ENCODE assay signal across 30 cellular contexts in the genomic region with DNA sequence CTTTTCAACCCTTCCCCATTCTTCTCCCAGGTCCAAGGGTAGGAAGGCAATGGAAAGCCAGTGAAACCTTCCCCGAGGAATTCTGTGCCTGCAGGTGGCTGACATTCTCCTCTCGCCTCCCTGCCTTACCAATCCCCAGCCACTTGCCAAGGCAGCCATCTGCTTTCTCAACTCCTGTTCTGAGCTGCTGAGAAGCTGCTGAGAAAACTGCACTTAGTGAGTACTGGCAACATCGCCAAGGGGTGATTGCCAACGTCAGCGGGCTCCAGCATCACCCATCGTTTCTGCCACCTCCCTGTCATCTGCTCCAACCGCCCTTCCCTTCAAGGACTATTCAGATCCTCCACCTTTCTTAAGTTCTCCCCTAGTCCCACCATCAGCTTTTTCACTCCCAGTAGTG.
DNase-seq lines count a peak whose midpoint lies in the region; ATAC-seq, FAIRE-seq and TF ChIP-seq lines count a peak whose summit lies in the region.
"Had no signal": no experiment of that assay in that cellular context is flagged by ENCODE, and none has a peak within 500 bp of the region (broad histone marks: within the 10 kb centered on the region; RNA-seq: fewer than 3 reads in every experiment).

No MANE protein-coding gene starts in this region.

- H3K27me3 ChIP-seq in IMR-90 (ENCODE audit: control insufficient read depth, insufficient read depth, low read length): peaks cover 33% of the 10 kb centered on the region
- H3K27me3 ChIP-seq in H1 (replicated peaks in 1 of 4; ENCODE audit: control insufficient read depth in 3 of 4, extremely low read depth in 1 of 4, insufficient read depth in 3 of 4, low read length in 3 of 4): no peaks in the 10 kb centered on the region; a peak in 1 of 7 replicates
- H3K27me3 ChIP-seq in spleen (replicated peaks in 1 of 7): peaks cover 0 to 55% (median 0%) of the 10 kb centered on the region in 7 donors
- H3K27me3 ChIP-seq in GM23338 (ENCODE audit: insufficient read depth): no peaks in the 10 kb centered on the region

- no peak overlapping the region for H3K4me3 ChIP-seq in IMR-90 (ENCODE audit: insufficient read depth, low read depth, low read length)
- H3K4me3 ChIP-seq in H1 (ENCODE audit: extremely low read depth in 1 of 4, insufficient read depth in 2 of 4, low read depth in 3 of 4, low read length in 4 of 4): no peak overlapping the region
- H3K4me3 ChIP-seq in spleen: no peak overlapping the region
- no peak overlapping the region for H3K4me3 ChIP-seq in GM23338
- H3K4me3 ChIP-seq: SK-N-MC had no signal

- dilution Hi-C loops in IMR-90 (cut with HindIII; ENCODE audit: low sequenced_read_pairs, unreplicated experiment): no loop called here

- no peaks in the 10 kb centered on the region; the same call in 2 of the 3 replicates for H3K9me3 Mint-ChIP-seq in GM23338
- H3K9me3 Mint-ChIP-seq in T-helper 2 cell treated with Interferon-gamma antibody and Interleukin-4, amounts not matched to agents 5 μg/mL and 100 μg/mL, for 36 hours: no peaks in the 10 kb centered on the region
- H3K9me3 Mint-ChIP-seq: CD8-positive, alpha-beta T cell; HFFc6 had no signal

- H2BK20ac ChIP-seq in IMR-90 (ENCODE audit: low read depth, low read length) (no peak overlapping the region), H1 (ENCODE audit: low read length) (no peak overlapping the region)

- H3K14ac ChIP-seq in IMR-90 (replicated peaks; ENCODE audit: low read depth, low read length) (no peak overlapping the region), H1 (ENCODE audit: insufficient read length) (no peak overlapping the region)

- peaks cover 11% of the 10 kb centered on the region for H3K27me3 Mint-ChIP-seq in GM23338 (ENCODE audit: insufficient read depth, low read depth, poor library complexity)
- H3K27me3 Mint-ChIP-seq in T-helper 2 cell treated with Interferon-gamma antibody and Interleukin-4, amounts not matched to agents 5 μg/mL and 100 μg/mL, for 36 hours (ENCODE audit: low read depth): peaks cover 5% of the 10 kb centered on the region

- H3K4ac ChIP-seq in IMR-90 (ENCODE audit: low read depth, low read length) (no peak overlapping the region), H1 (replicated peaks; ENCODE audit: insufficient read length, low read depth, low read length) (no peak overlapping the region)

- H2BK120ac ChIP-seq in IMR-90 (ENCODE audit: low read depth, low read length): no peak overlapping the region
- no peak overlapping the region for H2BK120ac ChIP-seq in H1 (replicated peaks; ENCODE audit: low read depth, low read length)

- intact Hi-C loops in IMR-90 (cut with micrococcal nuclease): loop anchor here (5.0 kb wide), 1 partner anchor 95 kb away; no protein-coding TSS in a partner anchor
- intact Hi-C loops in spleen (cut with DNase I; ENCODE audit: low total_unique reads): no loop called here

- 90% methylated on average over 2 of the region's 7 CpGs; no CpG with 5 or more reads in 1 of the 2 experiments for WGBS in IMR-90 (ENCODE audit: extremely low coverage in 2 of 2, insufficient read length in 1 of 2), 2 experiments
- WGBS in H1 (ENCODE audit: extremely low coverage in 1 of 2, insufficient coverage in 1 of 2, insufficient read length in 1 of 2, insufficient replicate concordance in 2 of 2, low coverage in 1 of 2, low lambda C conversion rate in 2 of 2, missing lambda C conversion rate in 1 of 2), 2 experiments: 83% methylated on average over 7 of the region's 7 CpGs; no CpG with 5 or more reads in 1 of the 2 experiments
- 72 to 87% (median 79%) methylated on average over 7 of the region's 7 CpGs for WGBS in spleen, 5 donors

- FAIRE-seq in H1 (lab: Jason Lieb, UNC): no peak
- FAIRE-seq: GM19239, HepG2 had no signal

- H3K27ac ChIP-seq in IMR-90 (ENCODE audit: insufficient read depth, low read length) (no peak overlapping the region), H1 (ENCODE audit: low read depth, low read length) (no peak overlapping the region), spleen (no peak overlapping the region), GM23338 (ENCODE audit: low read depth) (no peak overlapping the region)
- H3K27ac ChIP-seq: RWPE1, SK-N-MC had no signal

- no peak overlapping the region for H3K4me3 Mint-ChIP-seq in GM23338
- no peak overlapping the region for H3K4me3 Mint-ChIP-seq in T-helper 2 cell treated with Interferon-gamma antibody and Interleukin-4, amounts not matched to agents 5 μg/mL and 100 μg/mL, for 36 hours
- H3K4me3 Mint-ChIP-seq: CD8-positive, alpha-beta T cell; H9; HFFc6 had no signal

- H3K79me1 ChIP-seq in IMR-90 (ENCODE audit: low read depth in 1 of 2, low read length in 2 of 2) (no peaks in the 10 kb centered on the region), H1 (ENCODE audit: low read depth, low read length) (no peaks in the 10 kb centered on the region)

- no TSS peak for BruUV-seq in IMR-90 (replicated peaks; lab: Mats Ljungman, UMichigan)

- in situ Hi-C loops in IMR-90 (cut with MboI; ENCODE audit: low sequenced_read_pairs): no loop called here

- H3K9ac ChIP-seq in IMR-90 (ENCODE audit: low read depth, low read length) (no peak overlapping the region), H1 (replicated peaks in 1 of 4; ENCODE audit: extremely low read depth in 1 of 4, low read depth in 3 of 4, low read length in 3 of 4) (no peak overlapping the region)

- ATAC-seq in IMR-90 (ENCODE audit: low read depth) (no peak), GM19455 (IDR thresholded peaks at IDR 0.05; ENCODE audit: unreplicated experiment) (no peak), GM23338 (no peak)
- ATAC-seq: CD8-positive, alpha-beta T cell had no signal

- H2BK15ac ChIP-seq in IMR-90 (ENCODE audit: low read depth, low read length): no peak overlapping the region
- H2BK15ac ChIP-seq in H1 (ENCODE audit: low read length): no peak overlapping the region

- TF ChIP-seq EP300 in H1 (IDR thresholded peaks at IDR 0.05; ENCODE audit: borderline replicate concordance in 1 of 2, low read depth in 2 of 2, low read length in 2 of 2): no peak

- TF ChIP-seq POLR2A in IMR-90 (IDR thresholded peaks at IDR 0.05; ENCODE audit: low read depth, low read length): no peak
- TF ChIP-seq POLR2A in H1 (IDR thresholded peaks at IDR 0.05; ENCODE audit: control extremely low read depth in 1 of 2, low read depth in 2 of 2, low read length in 2 of 2): no peak
- TF ChIP-seq POLR2A in spleen (IDR thresholded peaks at IDR 0.05): no peak

- H3K23me2 ChIP-seq in H1 (ENCODE audit: low read depth, low read length): no peaks in the 10 kb centered on the region

- H4K91ac ChIP-seq in IMR-90 (ENCODE audit: insufficient read depth, low read depth, low read length) (no peak overlapping the region), H1 (replicated peaks; ENCODE audit: insufficient read length, low read length) (no peak overlapping the region)

- DNase-seq in NCI-H2171 treated with DMSO at 0.1 percent for 48 hours (lab: John Stamatoyannopoulos, UW): peak; percentile 40
- DNase-seq in NCI-H2171 (lab: John Stamatoyannopoulos, UW): no peak
- DNase-seq in IMR-90: no peak
- no peak for DNase-seq in H1 (ENCODE audit: low read depth in 1 of 2, low spot score in 2 of 2)
- peak; percentile 46 for DNase-seq in spleen
- DNase-seq in GM23338 (ENCODE audit: low spot score): no peak
- DNase-seq in T-helper 2 cell treated with Interferon-gamma antibody and Interleukin-4, amounts not matched to agents 5 μg/mL and 100 μg/mL, for 36 hours (ENCODE audit: low spot score): no peak
- DNase-seq: 8988T; C1 segment of cervical spinal cord; CD8-positive, alpha-beta T cell; DMS53; EL; H9; HFFc6; KBM-7; MM.1S; NCI-H1048; NCI-H1436; NCI-H187 treated with DMSO at 0.1 percent for 48 hours; NCI-H2107; NCI-H345; NCI-H526; NK-92 treated with Interleukin-12 subunit alpha and Interleukin-12 subunit beta, amount 100 ng/mL, for 24 hours; SHP77 treated with DMSO at 0.1 percent for 48 hours; SW 1271 had no signal

- POLR2A ChIA-PET in IMR-90 (lab: Charles Lee; ENCODE audit: unreplicated experiment): no interaction called here
- POLR2A ChIA-PET in H1 (lab: Charles Lee; ENCODE audit: partially characterized antibody): no interaction called here

- no peak overlapping the region for H3K27ac Mint-ChIP-seq in GM23338
- H3K27ac Mint-ChIP-seq in T-helper 2 cell treated with Interferon-gamma antibody and Interleukin-4, amounts not matched to agents 5 μg/mL and 100 μg/mL, for 36 hours: no peak overlapping the region
- H3K27ac Mint-ChIP-seq: CD8-positive, alpha-beta T cell; HFFc6 had no signal

- no peaks in the 10 kb centered on the region for H3K9me2 ChIP-seq in GM23338 (ENCODE audit: insufficient read depth)

- no peak for TF ChIP-seq RAD21 in IMR-90 (IDR thresholded peaks at IDR 0.05; ENCODE audit: low read length)
- no peak for TF ChIP-seq RAD21 in H1 (IDR thresholded peaks at IDR 0.05 in 1 of 2, conservative IDR thresholded peaks at IDR 0.05 in 1 of 2; ENCODE audit: low read depth in 2 of 2, low read length in 2 of 2)

- H2AFZ ChIP-seq in IMR-90 (replicated peaks; ENCODE audit: low read length, poor library complexity) (peak overlapping the region; percentile 58), H1 (ENCODE audit: low read length) (no peak overlapping the region), GM23338 (no peak overlapping the region)

- no peak overlapping the region for H2BK12ac ChIP-seq in H1 (ENCODE audit: low read depth, low read length)

- no peak overlapping the region for H3K23ac ChIP-seq in IMR-90 (ENCODE audit: low read depth, low read length)
- H3K23ac ChIP-seq in H1 (ENCODE audit: insufficient read length): no peak overlapping the region

- H2AK5ac ChIP-seq in IMR-90 (ENCODE audit: low read depth, low read length) (no peak overlapping the region), H1 (ENCODE audit: low read depth, low read length) (peak overlapping the region; percentile 2; the same call in 1 of the 2 replicates)

- no peaks in the 10 kb centered on the region for H3K36me3 Mint-ChIP-seq in GM23338 (ENCODE audit: low read depth)
- no peaks in the 10 kb centered on the region for H3K36me3 Mint-ChIP-seq in T-helper 2 cell treated with Interferon-gamma antibody and Interleukin-4, amounts not matched to agents 5 μg/mL and 100 μg/mL, for 36 hours (ENCODE audit: low read depth)
- H3K36me3 Mint-ChIP-seq: CD8-positive, alpha-beta T cell had no signal

- H4K5ac ChIP-seq in IMR-90 (ENCODE audit: low read depth, low read length): no peak overlapping the region
- H4K5ac ChIP-seq in H1 (ENCODE audit: insufficient read length, low read depth, low read length): no peak overlapping the region

- H3F3A ChIP-seq in GM23338 (replicated peaks; ENCODE audit: low read depth): no peaks in the 10 kb centered on the region

- H3K79me2 ChIP-seq in H1 (ENCODE audit: control insufficient read depth in 1 of 2, insufficient read depth in 2 of 2, low read length in 2 of 2): no peaks in the 10 kb centered on the region
- H3K79me2 ChIP-seq in GM23338 (replicated peaks; ENCODE audit: insufficient read depth): no peaks in the 10 kb centered on the region

- no peak overlapping the region for H2AK9ac ChIP-seq in IMR-90 (replicated peaks; ENCODE audit: low read depth, low read length, poor library complexity)

- no peak for TF ChIP-seq CTCF in IMR-90 (conservative IDR thresholded peaks at IDR 0.05; ENCODE audit: low read depth, low read length)
- TF ChIP-seq CTCF in H1 (IDR thresholded peaks at IDR 0.05; ENCODE audit: control extremely low read depth in 1 of 3, insufficient read depth in 1 of 3, low read depth in 1 of 3, low read length in 3 of 3): no peak
- TF ChIP-seq CTCF in spleen (IDR thresholded peaks at IDR 0.05 in 8 of 11, conservative IDR thresholded peaks at IDR 0.05 in 3 of 11): no peak
- no peak for TF ChIP-seq CTCF in GM23338 (conservative IDR thresholded peaks at IDR 0.05; ENCODE audit: low read depth in 2 of 2)

- no peaks in the 10 kb centered on the region for H3K9me1 ChIP-seq in IMR-90 (ENCODE audit: insufficient read depth, low read length)

- H3K4me1 ChIP-seq in IMR-90 (ENCODE audit: control insufficient read depth, insufficient read depth, low read length) (no peaks in the 10 kb centered on the region), H1 (replicated peaks in 1 of 4; ENCODE audit: control insufficient read depth in 3 of 4, insufficient read depth in 4 of 4, low read length in 3 of 4) (peaks cover 0 to 8% (median 4%) of the 10 kb centered on the region in 4 experiments; a peak in 4 of 7 replicates), spleen (no peaks in the 10 kb centered on the region), GM23338 (ENCODE audit: insufficient read depth) (peaks cover 21% of the 10 kb centered on the region; the same call in 1 of the 2 replicates)

- no peak overlapping the region for H3K4me2 ChIP-seq in IMR-90 (ENCODE audit: low read depth, low read length)
- no peak overlapping the region for H3K4me2 ChIP-seq in H1 (ENCODE audit: insufficient read depth in 1 of 2, low read depth in 2 of 2, low read length in 2 of 2)
- no peak overlapping the region for H3K4me2 ChIP-seq in GM23338

- H3K18ac ChIP-seq in IMR-90 (ENCODE audit: low read depth, low read length): no peak overlapping the region
- no peak overlapping the region for H3K18ac ChIP-seq in H1 (ENCODE audit: extremely low read depth, low read length)

- no peak overlapping the region for H3K56ac ChIP-seq in IMR-90 (ENCODE audit: extremely low read depth, insufficient read depth, low read length)
- H3K56ac ChIP-seq in H1 (replicated peaks; ENCODE audit: insufficient read length, low read depth, low read length): no peak overlapping the region

- no peaks in the 10 kb centered on the region for H3K9me3 ChIP-seq in IMR-90 (ENCODE audit: control insufficient read depth, insufficient read depth, low read length)
- H3K9me3 ChIP-seq in H1 (ENCODE audit: insufficient read depth in 2 of 2, low read depth in 1 of 2, low read length in 1 of 2): peaks cover 0 to 2% of the 10 kb centered on the region in 2 experiments; a peak in 2 of 4 replicates
- no peaks in the 10 kb centered on the region for H3K9me3 ChIP-seq in spleen

- CTCF ChIA-PET in IMR-90 (lab: Yijun Ruan, JAX): interaction anchor here (1.9 kb wide), 1 partner anchor 97 kb away, joined by 6 read pairs; no protein-coding TSS in a partner anchor
- CTCF ChIA-PET in H1 (lab: Charles Lee; ENCODE audit: partially characterized antibody): interaction anchor here (0.8 to 7.5 kb wide), 18 partner anchors 10 to 374 kb away, joined by 3 to 91 read pairs (median 5); no protein-coding TSS in a partner anchor

- H4K20me1 ChIP-seq in IMR-90 (ENCODE audit: insufficient read depth, low read length) (no peaks in the 10 kb centered on the region), H1 (replicated peaks in 1 of 2; ENCODE audit: control insufficient read depth in 1 of 2, insufficient read depth in 2 of 2, low read length in 2 of 2) (no peaks in the 10 kb centered on the region), GM23338 (replicated peaks; ENCODE audit: insufficient read depth) (no peaks in the 10 kb centered on the region)

- H4K8ac ChIP-seq in IMR-90 (ENCODE audit: low read depth in 2 of 2, low read length in 2 of 2): no peak overlapping the region
- H4K8ac ChIP-seq in H1 (ENCODE audit: extremely low read depth, insufficient read depth, low read length): no peak overlapping the region

- peaks cover 27% of the 10 kb centered on the region for H3K4me1 Mint-ChIP-seq in GM23338
- no peaks in the 10 kb centered on the region for H3K4me1 Mint-ChIP-seq in T-helper 2 cell treated with Interferon-gamma antibody and Interleukin-4, amounts not matched to agents 5 μg/mL and 100 μg/mL, for 36 hours (ENCODE audit: low read depth)

- H3K36me3 ChIP-seq in IMR-90 (ENCODE audit: control insufficient read depth, insufficient read depth, low read length): no peaks in the 10 kb centered on the region
- no peaks in the 10 kb centered on the region for H3K36me3 ChIP-seq in H1 (ENCODE audit: control insufficient read depth in 2 of 4, insufficient read depth in 4 of 4, low read length in 3 of 4)
- H3K36me3 ChIP-seq in spleen: no peaks in the 10 kb centered on the region
- H3K36me3 ChIP-seq in GM23338 (ENCODE audit: insufficient read depth): no peaks in the 10 kb centered on the region

- H2BK5ac ChIP-seq in IMR-90 (ENCODE audit: low read depth, low read length, poor library complexity, severe bottlenecking) (no peak overlapping the region), H1 (ENCODE audit: low read depth, low read length) (no peak overlapping the region)

Comparison
In these comparisons a context has a peak if more than half of its experiments do, and no peak if none do; other contexts are left out.
1. DNase-seq: peak in NCI-H2171 treated with DMSO at 0.1 percent for 48 hours (single experiment) and spleen (single experiment); none in NCI-H2171 (single experiment), IMR-90 (single experiment), H1 (0 of 2), GM23338 (single experiment) and T-helper 2 cell treated with Interferon-gamma antibody and Interleukin-4, amounts not matched to agents 5 μg/mL and 100 μg/mL, for 36 hours (single experiment).